In genomic region chr14:38839743-38840375, GRCh38 we compare ENCODE assay signal across 20 cellular contexts.
A peak's percentile ranks its signal among the peaks of the same experiment; 100 is the strongest.
DNase-seq lines count a peak whose midpoint lies in the region; ATAC-seq and TF ChIP-seq lines count a peak whose summit lies in the region.
"Had no signal": no experiment of that assay in that cellular context is flagged by ENCODE, and none has a peak within 500 bp of the region (broad histone marks: within the 10 kb centered on the region; RNA-seq: fewer than 3 reads in every experiment).

No MANE protein-coding gene starts in this region.

- H2AK5ac ChIP-seq in mesenchymal stem cell (ENCODE audit: low read length, severe bottlenecking): no peak overlapping the region

- TF ChIP-seq EP300 in Ishikawa (IDR thresholded peaks at IDR 0.05; ENCODE audit: borderline replicate concordance): no peak

- H2AFZ ChIP-seq in mesenchymal stem cell (ENCODE audit: low read depth, low read length): no peak overlapping the region

- H3K4me3 ChIP-seq in BE2C (ENCODE audit: low read depth, low read length): no peak overlapping the region
- no peak overlapping the region for H3K4me3 ChIP-seq in mesenchymal stem cell (ENCODE audit: insufficient read depth in 1 of 2, low read depth in 1 of 2, low read length in 2 of 2)
- H3K4me3 ChIP-seq: BLaER1, Peyer's patch had no signal

- H3K36me3 ChIP-seq in BE2C (peaks cover 5% of the 10 kb centered on the region; the same call in 1 of the 2 replicates), mesenchymal stem cell (ENCODE audit: control insufficient read depth in 1 of 2, insufficient read depth in 2 of 2, low read depth in 1 of 2, low read length in 2 of 2) (no peaks in the 10 kb centered on the region)
- H3K36me3 ChIP-seq: BLaER1, Peyer's patch had no signal

- no peak overlapping the region for H3K14ac ChIP-seq in mesenchymal stem cell (ENCODE audit: low read length in 2 of 2)

- 83% methylated on average over 1 of the region's 3 CpGs for WGBS in mesenchymal stem cell

- no peak for ATAC-seq in GM19324 (IDR thresholded peaks at IDR 0.05; ENCODE audit: low FRiP score, unreplicated experiment)

- H3K9ac ChIP-seq in mesenchymal stem cell (ENCODE audit: low read length): no peak overlapping the region
- H3K9ac ChIP-seq: BLaER1 had no signal

- H2BK12ac ChIP-seq in mesenchymal stem cell (ENCODE audit: low read length in 2 of 2): no peak overlapping the region

- H4K91ac ChIP-seq in mesenchymal stem cell (ENCODE audit: low read length): no peak overlapping the region

- H3K4me1 ChIP-seq in BE2C: peaks cover 20% of the 10 kb centered on the region
- peaks cover 20% of the 10 kb centered on the region for H3K4me1 ChIP-seq in mesenchymal stem cell (ENCODE audit: control insufficient read depth, insufficient read depth, low read depth, low read length)
- H3K4me1 ChIP-seq: BLaER1, Peyer's patch had no signal

- no peak overlapping the region for H3K4ac ChIP-seq in mesenchymal stem cell (ENCODE audit: low read depth in 1 of 2, low read length in 2 of 2)

- no peak overlapping the region for H4K8ac ChIP-seq in mesenchymal stem cell (ENCODE audit: low read length)

- H3K18ac ChIP-seq in mesenchymal stem cell (ENCODE audit: low read depth in 1 of 2, low read length in 2 of 2): no peak overlapping the region

- no peaks in the 10 kb centered on the region for H3K27me3 ChIP-seq in BE2C
- no peaks in the 10 kb centered on the region for H3K27me3 ChIP-seq in mesenchymal stem cell (ENCODE audit: control insufficient read depth in 1 of 2, insufficient read depth in 1 of 2, low read length in 2 of 2)
- H3K27me3 ChIP-seq: BLaER1, Peyer's patch had no signal

- H3K27ac ChIP-seq in mesenchymal stem cell (ENCODE audit: low read length, poor library complexity, severe bottlenecking): no peak overlapping the region
- H3K27ac ChIP-seq: BLaER1, Peyer's patch had no signal

- no peak overlapping the region for H2BK120ac ChIP-seq in mesenchymal stem cell (ENCODE audit: low read depth, low read length)

- H3K9me3 ChIP-seq in BE2C (no peaks in the 10 kb centered on the region), mesenchymal stem cell (ENCODE audit: control insufficient read depth, low read length) (no peaks in the 10 kb centered on the region)
- H3K9me3 ChIP-seq: BLaER1, Peyer's patch had no signal

- H2BK15ac ChIP-seq in mesenchymal stem cell (ENCODE audit: low read depth, poor library complexity, severe bottlenecking): no peak overlapping the region

- no peak for TF ChIP-seq CTCF in BE2C (IDR thresholded peaks at IDR 0.05; ENCODE audit: low read depth, low read length)

- TF ChIP-seq RAD21 in Ishikawa (IDR thresholded peaks at IDR 0.05; ENCODE audit: low read depth): no peak

- peak; percentile 29 for DNase-seq in BE2C
- peak; percentile 83 for DNase-seq in dermis blood vessel endothelial cell
- peak; percentile 14 for DNase-seq in mesenchymal stem cell
- no peak for DNase-seq in central memory CD4-positive, alpha-beta T cell
- DNase-seq in NK-92 treated with Interleukin-12 subunit alpha and Interleukin-12 subunit beta, amount 100 ng/mL, for 24 hours (lab: John Stamatoyannopoulos, UW): no peak
- no peak for DNase-seq in NCI-H1105 treated with DMSO at 0.1 percent for 48 hours (lab: John Stamatoyannopoulos, UW)
- DNase-seq: activated CD4-positive, CD25-positive, alpha-beta regulatory T cell; activated naive CD4-positive, alpha-beta T cell; DMS79 treated with DMSO at 0.1 percent for 48 hours; foreskin melanocyte; GOT3; KG1; NCI-H187; NCI-H524 treated with DMSO at 0.1 percent for 48 hours; Peyer's patch; stimulated activated naive CD4-positive, alpha-beta T cell; T-helper 1 cell had no signal

- no peak overlapping the region for H2BK5ac ChIP-seq in mesenchymal stem cell (ENCODE audit: low read depth, low read length, poor library complexity, severe bottlenecking)

- H3K79me1 ChIP-seq in mesenchymal stem cell (replicated peaks; ENCODE audit: low read length, poor library complexity, severe bottlenecking): no peaks in the 10 kb centered on the region

- no peak overlapping the region for H3K23ac ChIP-seq in mesenchymal stem cell (ENCODE audit: low read length in 2 of 2)

- H3K4me2 ChIP-seq in mesenchymal stem cell (ENCODE audit: low read length, poor library complexity, severe bottlenecking): no peak overlapping the region
- H3K4me2 ChIP-seq: BLaER1 had no signal

TF ChIP-seq in Ishikawa, 13 proteins besides CTCF, POLR2A, EP300 and RAD21:
- peak; percentile 40; the same call in 1 of the 2 replicates for TF ChIP-seq CEBPB (IDR thresholded peaks at IDR 0.05)
- TF ChIP-seq EGR1 (IDR thresholded peaks at IDR 0.05): no peak
- TF ChIP-seq USF1 (IDR thresholded peaks at IDR 0.05): no peak

Comparison
In these comparisons a context has a peak if more than half of its experiments do, and no peak if none do; other contexts are left out.
1. DNase-seq: peak in BE2C (single experiment), dermis blood vessel endothelial cell (single experiment) and mesenchymal stem cell (single experiment); none in central memory CD4-positive, alpha-beta T cell (single experiment), NK-92 treated with Interleukin-12 subunit alpha and Interleukin-12 subunit beta, amount 100 ng/mL, for 24 hours (single experiment) and NCI-H1105 treated with DMSO at 0.1 percent for 48 hours (single experiment).